In genomic region chr11:83257638-83258229, GRCh38 we compare ENCODE assay signal across 11 cellular contexts. TPM values are rescaled to one million over a fixed set of nuclear protein-coding genes. Genes with fewer than 3 reads are reported as not detected.
DNase-seq lines count a peak whose midpoint lies in the region; ATAC-seq and TF ChIP-seq lines count a peak whose summit lies in the region.
"Had no signal": no experiment of that assay in that cellular context is flagged by ENCODE, and none has a peak within 500 bp of the region (broad histone marks: within the 10 kb centered on the region; RNA-seq: fewer than 3 reads in every experiment).

No MANE protein-coding gene starts in this region.

- no peak overlapping the region for H3K4me3 ChIP-seq in AG10803 (ENCODE audit: low read length)
- no peak overlapping the region for H3K4me3 ChIP-seq in cardiac fibroblast (replicated peaks in 1 of 2; ENCODE audit: low read depth in 2 of 2, low read length in 2 of 2)
- no peak overlapping the region for H3K4me3 ChIP-seq in mesenchymal stem cell (ENCODE audit: insufficient read depth in 1 of 2, low read depth in 1 of 2, low read length in 2 of 2)
- H3K4me3 ChIP-seq: SK-N-MC had no signal

- peak overlapping the region; percentile 39 for H3K27ac ChIP-seq in mesenchymal stem cell (ENCODE audit: low read length, poor library complexity, severe bottlenecking)
- H3K27ac ChIP-seq: neutrophil, SK-N-MC had no signal

- peaks cover 3% of the 10 kb centered on the region for H3K4me1 ChIP-seq in mesenchymal stem cell (ENCODE audit: control insufficient read depth, insufficient read depth, low read depth, low read length)

- H3K4ac ChIP-seq in mesenchymal stem cell (ENCODE audit: low read depth in 1 of 2, low read length in 2 of 2), result no peak overlapping the region

- H3K36me3 ChIP-seq in mesenchymal stem cell (ENCODE audit: control insufficient read depth in 1 of 2, insufficient read depth in 2 of 2, low read depth in 1 of 2, low read length in 2 of 2), result peaks cover 4 to 65% of the 10 kb centered on the region in 2 experiments

- no peaks in the 10 kb centered on the region for H3K9me3 ChIP-seq in mesenchymal stem cell (ENCODE audit: control insufficient read depth, low read length)
- H3K9me3 ChIP-seq: neutrophil had no signal

- no peak overlapping the region for H3K18ac ChIP-seq in mesenchymal stem cell (ENCODE audit: low read depth in 1 of 2, low read length in 2 of 2)

- H3K27me3 ChIP-seq in mesenchymal stem cell (ENCODE audit: control insufficient read depth in 1 of 2, insufficient read depth in 1 of 2, low read length in 2 of 2), result no peaks in the 10 kb centered on the region
- H3K27me3 ChIP-seq: neutrophil had no signal

- H4K8ac ChIP-seq in mesenchymal stem cell (ENCODE audit: low read length), result no peak overlapping the region

- H2AFZ ChIP-seq in mesenchymal stem cell (ENCODE audit: low read depth, low read length), result no peak overlapping the region

- H3K4me2 ChIP-seq in mesenchymal stem cell (ENCODE audit: low read length, poor library complexity, severe bottlenecking), result no peak overlapping the region

- WGBS in mesenchymal stem cell, result 0% methylated on average over 3 of the region's 3 CpGs

- DNase-seq in AG10803 (ENCODE audit: low read depth) (peak; percentile 76), LoVo (ENCODE audit: low spot score) (peak; percentile 40), cardiac fibroblast (ENCODE audit: low read depth in 2 of 2) (peak; percentile 82 to 89), mesenchymal stem cell (peak; percentile 87), HPDE6-E6E7 (ENCODE audit: extremely low spot score) (no peak), T-helper 2 cell (no peak)
- no peak for DNase-seq in activated CD4-positive, alpha-beta T cell treated with anti-CD3 and anti-CD28 coated beads, Interleukin-2, amount 50 U/mL, for 1 hour
- DNase-seq: NCI-H2081 had no signal

- no peak overlapping the region for H4K91ac ChIP-seq in mesenchymal stem cell (ENCODE audit: low read length)

- no peak overlapping the region for H3K23ac ChIP-seq in mesenchymal stem cell (ENCODE audit: low read length in 2 of 2)

- H3K14ac ChIP-seq in mesenchymal stem cell (ENCODE audit: low read length in 2 of 2), result no peak overlapping the region

- ATAC-seq in HG02571 (IDR thresholded peaks at IDR 0.05; ENCODE audit: unreplicated experiment), result no peak

- H3K9ac ChIP-seq in mesenchymal stem cell (ENCODE audit: low read length), result no peak overlapping the region

- TF ChIP-seq CTCF in AG10803 (conservative IDR thresholded peaks at IDR 0.05; ENCODE audit: low read length), result no peak
- TF ChIP-seq CTCF in cardiac fibroblast (IDR thresholded peaks at IDR 0.05; ENCODE audit: low read depth, low read length), result no peak

- H2BK12ac ChIP-seq in mesenchymal stem cell (ENCODE audit: low read length in 2 of 2), result no peak overlapping the region

- no peak overlapping the region for H2BK15ac ChIP-seq in mesenchymal stem cell (ENCODE audit: low read depth, poor library complexity, severe bottlenecking)

- H2AK5ac ChIP-seq in mesenchymal stem cell (ENCODE audit: low read length, severe bottlenecking), result no peak overlapping the region

- no peak overlapping the region for H2BK5ac ChIP-seq in mesenchymal stem cell (ENCODE audit: low read depth, low read length, poor library complexity, severe bottlenecking)

- H3K79me1 ChIP-seq in mesenchymal stem cell (replicated peaks; ENCODE audit: low read length, poor library complexity, severe bottlenecking), result peaks cover 5% of the 10 kb centered on the region

- H2BK120ac ChIP-seq in mesenchymal stem cell (ENCODE audit: low read depth, low read length), result no peak overlapping the region

RNA-seq across cellular contexts. Expression of gene CCDC90B, which starts 28.4 kb away (rescaled TPM):
- polyA plus RNA-seq in mesenchymal stem cell (2013, experiment 1 of 2), result 75.0 TPM
- 75.8 TPM for polyA plus RNA-seq in mesenchymal stem cell (2013, experiment 2 of 2)

Comparison
In these comparisons a context has a peak if more than half of its experiments do, and no peak if none do; other contexts are left out.
1. DNase-seq: peak in AG10803 (single experiment), LoVo (single experiment), cardiac fibroblast (2 of 2) and mesenchymal stem cell (single experiment); none in HPDE6-E6E7 (single experiment), activated CD4-positive, alpha-beta T cell treated with anti-CD3 and anti-CD28 coated beads, Interleukin-2, amount 50 U/mL, for 1 hour (single experiment) and T-helper 2 cell (0 of 5).